In the genomic region with DNA sequence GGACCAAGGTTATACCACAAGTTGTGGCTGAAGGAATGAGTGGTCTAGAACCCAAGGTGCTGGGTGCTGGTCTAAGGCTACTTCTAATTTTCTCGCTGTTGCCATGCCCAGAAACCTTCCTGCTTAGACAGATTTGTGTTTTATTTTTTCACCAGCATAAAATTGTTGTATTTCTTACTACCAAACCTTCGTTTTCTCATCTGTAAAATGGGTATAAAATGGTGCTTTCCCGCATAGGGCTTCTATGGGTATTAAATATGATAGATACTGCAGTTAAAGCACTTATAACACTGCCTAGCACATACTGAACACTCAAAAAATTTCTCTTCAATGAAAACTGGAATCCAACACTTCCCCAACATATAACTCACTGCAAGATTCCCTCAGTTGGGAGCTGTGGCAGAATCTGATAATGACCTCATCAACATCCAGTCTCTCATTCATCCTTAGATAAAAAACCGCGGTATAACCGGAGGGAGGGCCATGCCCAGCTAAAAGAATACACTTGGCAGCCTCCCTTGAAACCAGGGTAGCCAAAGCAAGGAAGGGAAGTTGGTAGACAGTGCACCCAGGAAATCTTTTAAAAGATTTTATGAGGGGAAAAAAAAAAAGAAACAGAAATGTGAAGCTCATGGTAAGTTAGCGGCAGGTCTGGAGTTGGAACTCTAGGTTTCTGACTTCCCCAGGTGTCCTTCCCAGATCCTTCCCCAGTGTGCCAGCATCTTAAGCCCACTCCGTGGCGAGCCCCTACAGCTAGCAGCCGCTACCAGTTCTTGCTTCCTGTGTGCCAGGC, we compare ENCODE assay signal across 8 cellular contexts. TPM values are rescaled to one million over a fixed set of nuclear protein-coding genes. Genes with fewer than 3 reads are reported as not detected.
DNase-seq lines count a peak whose midpoint lies in the region; ATAC-seq and TF ChIP-seq lines count a peak whose summit lies in the region.

No MANE protein-coding gene starts in this region.

- H3K4me1 Mint-ChIP-seq in natural killer cell: peaks cover 52 to 55% of the 10 kb centered on the region in 2 donors

- intact Hi-C loops in natural killer cell (cut with micrococcal nuclease): loop anchor here (5.0 to 10.0 kb wide), 3 partner anchors 164 to 749 kb away; partner anchors contain the start of genes GLS, ORMDL1 and PMS1

- H3K36me3 Mint-ChIP-seq in natural killer cell: peaks cover 9% of the 10 kb centered on the region

- no peaks in the 10 kb centered on the region for H3K9me3 Mint-ChIP-seq in natural killer cell

- TF ChIP-seq CTCF in NB4 (IDR thresholded peaks at IDR 0.05; ENCODE audit: low read depth, low read length) (no peak), natural killer cell (IDR thresholded peaks at IDR 0.05) (no peak)

- DNase-seq in EH (ENCODE audit: low read depth): peak; percentile 31
- peak; percentile 47 for DNase-seq in NB4 (ENCODE audit: low read depth)
- peak; percentile 7 for DNase-seq in cerebellar cortex (ENCODE audit: low spot score)
- no peak for DNase-seq in natural killer cell
- DNase-seq in NCI-H510A (lab: John Stamatoyannopoulos, UW): no peak
- no peak for DNase-seq in NCI-H1436 (lab: John Stamatoyannopoulos, UW)
- DNase-seq in stimulated activated CD4-positive, alpha-beta T cell treated with anti-CD3 and anti-CD28 coated beads, Interleukin-4, amount 100 ng/mL, for 4 hours: no peak

- H3K4me3 Mint-ChIP-seq in natural killer cell: peak overlapping the region; percentile 97

- peak overlapping the region; percentile 87 for H3K4me3 ChIP-seq in NB4 (ENCODE audit: low read depth, low read length)

- no peak for TF ChIP-seq POLR2A in NB4 (IDR thresholded peaks at IDR 0.05; ENCODE audit: extremely low read depth, insufficient read length)

- ATAC-seq in natural killer cell (peak in 1 of 3 donors; percentile 26), HG02885 (IDR thresholded peaks at IDR 0.05; ENCODE audit: poor library complexity, unreplicated experiment) (no peak)

- H3K27ac Mint-ChIP-seq in natural killer cell: peak overlapping the region; percentile 98 to 99

- H3K27me3 Mint-ChIP-seq in natural killer cell (ENCODE audit: low read depth in 2 of 2): no peaks in the 10 kb centered on the region

RNA-seq across cellular contexts. Expression of gene NEMP2, which starts 1.2 kb away (rescaled TPM):
- 10 to 100 TPM; 17.2 to 21.0 (median 18.3) TPM for total RNA-seq in natural killer cell

Comparison
In these comparisons a context has a peak if more than half of its experiments do, and no peak if none do; other contexts are left out.
1. DNase-seq: peak in EH (single experiment), NB4 (single experiment) and cerebellar cortex (single experiment); none in natural killer cell (single experiment), NCI-H510A (single experiment), NCI-H1436 (single experiment) and stimulated activated CD4-positive, alpha-beta T cell treated with anti-CD3 and anti-CD28 coated beads, Interleukin-4, amount 100 ng/mL, for 4 hours (0 of 2).